In the genomic region with DNA sequence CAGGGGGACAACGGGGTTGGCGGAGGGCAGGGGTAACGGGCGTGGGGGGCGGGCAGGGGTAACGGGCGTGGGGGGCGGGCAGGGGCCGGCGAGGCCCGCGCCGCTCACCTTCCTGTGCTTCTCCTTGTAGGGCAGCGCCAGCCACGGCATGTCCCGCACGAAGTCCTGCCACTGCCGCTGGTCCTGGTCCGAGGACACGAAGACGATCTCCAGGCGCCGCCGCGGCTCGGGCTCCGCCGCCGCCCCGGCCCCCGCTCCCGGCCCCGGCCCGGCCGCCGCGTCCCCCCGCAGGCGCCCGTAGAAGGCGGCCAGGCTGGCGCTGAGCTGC, we compare ENCODE assay signal across 8 cellular contexts. TPM values are rescaled to one million over a fixed set of nuclear protein-coding genes. Genes with fewer than 3 reads are reported as not detected.
DNase-seq lines count a peak whose midpoint lies in the region; ATAC-seq and TF ChIP-seq lines count a peak whose summit lies in the region.

No MANE protein-coding gene starts in this region.

- H3F3A ChIP-seq in GM23338 (replicated peaks; ENCODE audit: low read depth): peaks cover 7% of the 10 kb centered on the region; the same call in 1 of the 2 replicates

- H3K9me2 ChIP-seq in GM23338 (ENCODE audit: insufficient read depth): no peaks in the 10 kb centered on the region

- H3K36me3 ChIP-seq in GM23338 (ENCODE audit: insufficient read depth) (no peaks in the 10 kb centered on the region), heart left ventricle (no peaks in the 10 kb centered on the region), spleen (no peaks in the 10 kb centered on the region)

- POLR2A ChIA-PET in RWPE1 (lab: Yijun Ruan, JAX; ENCODE audit: low non-redundant PET): no interaction called here

- peaks cover 18% of the 10 kb centered on the region for H3K27me3 Mint-ChIP-seq in GM23338 (ENCODE audit: insufficient read depth, low read depth, poor library complexity)

- ATAC-seq in GM23338 (peak; percentile 39), heart left ventricle (peak in 2 of 4 donors; percentile 57 to 60), HG02763 (IDR thresholded peaks at IDR 0.05; ENCODE audit: unreplicated experiment) (no peak)

- H3K9me3 ChIP-seq in heart left ventricle: no peaks in the 10 kb centered on the region
- no peaks in the 10 kb centered on the region for H3K9me3 ChIP-seq in spleen

- peak overlapping the region; percentile 55; the same call in 2 of the 3 replicates for H3K4me3 Mint-ChIP-seq in GM23338

- H3K4me3 ChIP-seq in GM23338 (peak overlapping the region; percentile 67), heart left ventricle (peak overlapping the region in 11 of 12 donors; percentile 70 to 91 (median 77)), spleen (peak overlapping the region; percentile 40 to 89 (median 64))

- intact Hi-C loops in heart left ventricle (cut with DNase I) (loop anchor here (1.0 to 10.0 kb wide), 15 partner anchors 18 to 197 kb away; a partner anchor contains a TSS), spleen (cut with DNase I; ENCODE audit: low total_unique reads) (loop anchor here (5.0 kb wide), 1 partner anchor 97 kb away; no protein-coding TSS in a partner anchor)

- no peaks in the 10 kb centered on the region; the same call in 2 of the 3 replicates for H3K9me3 Mint-ChIP-seq in GM23338

- peak overlapping the region; percentile 69; the same call in 1 of the 2 replicates for H3K4me2 ChIP-seq in GM23338

- CTCF ChIA-PET in RWPE1 (lab: Yijun Ruan, JAX): interaction anchor here (1.0 to 3.4 kb wide), 2 partner anchors 100 to 184 kb away, joined by 5 to 32 read pairs; no protein-coding TSS in a partner anchor

- H3K27ac ChIP-seq in GM23338 (ENCODE audit: low read depth) (no peak overlapping the region), RWPE1 (peak overlapping the region; percentile 91), heart left ventricle (peak overlapping the region in 9 of 12 donors; percentile 51 to 95 (median 76)), spleen (peak overlapping the region in 5 of 8 donors; percentile 29 to 83 (median 54))

- TF ChIP-seq CTCF in GM23338 (conservative IDR thresholded peaks at IDR 0.05; ENCODE audit: low read depth in 2 of 2): no peak
- no peak for TF ChIP-seq CTCF in RWPE1 (conservative IDR thresholded peaks at IDR 0.05; ENCODE audit: low read depth)
- TF ChIP-seq CTCF in heart left ventricle (IDR thresholded peaks at IDR 0.05): no peak
- TF ChIP-seq CTCF in spleen (IDR thresholded peaks at IDR 0.05 in 8 of 11, conservative IDR thresholded peaks at IDR 0.05 in 3 of 11): no peak

- H2AFZ ChIP-seq in GM23338: no peak overlapping the region

- no peak overlapping the region for H3K27ac Mint-ChIP-seq in GM23338

- DNase-seq in GM23338 (ENCODE audit: low spot score) (no peak), RWPE1 (ENCODE audit: low spot score) (no peak), heart left ventricle (no peak), spleen (no peak), NCI-H524 treated with DMSO at 0.1 percent for 48 hours (lab: John Stamatoyannopoulos, UW) (no peak), hippocampal formation (lab: John Stamatoyannopoulos, UW) (no peak), anterior cingulate cortex (lab: John Stamatoyannopoulos, UW) (no peak)

- no peaks in the 10 kb centered on the region for H3K27me3 ChIP-seq in GM23338 (ENCODE audit: insufficient read depth)
- H3K27me3 ChIP-seq in heart left ventricle: peaks cover 0 to 21% (median 0%) of the 10 kb centered on the region in 9 donors
- H3K27me3 ChIP-seq in spleen (replicated peaks in 1 of 7): peaks cover 0 to 45% (median 21%) of the 10 kb centered on the region in 7 donors

- no peak for TF ChIP-seq POLR2A in heart left ventricle (IDR thresholded peaks at IDR 0.05)
- TF ChIP-seq POLR2A in spleen (IDR thresholded peaks at IDR 0.05): no peak

- WGBS in heart left ventricle, 4 donors: 0 to 1% (median 1%) methylated on average over 13 to 39 of the region's 42 CpGs; no CpG with 5 or more reads in 1 of the 4 donors
- WGBS in spleen, 5 donors: 1% methylated on average over 13 to 40 of the region's 42 CpGs; no CpG with 5 or more reads in 1 of the 5 donors

- H4K20me1 ChIP-seq in GM23338 (replicated peaks; ENCODE audit: insufficient read depth): peaks cover 19% of the 10 kb centered on the region

- H3K79me2 ChIP-seq in GM23338 (replicated peaks; ENCODE audit: insufficient read depth): peaks cover 47% of the 10 kb centered on the region

- no peaks in the 10 kb centered on the region; the same call in 2 of the 3 replicates for H3K36me3 Mint-ChIP-seq in GM23338 (ENCODE audit: low read depth)

- H3K4me1 Mint-ChIP-seq in GM23338: peaks cover 41% of the 10 kb centered on the region

- H3K4me1 ChIP-seq in GM23338 (ENCODE audit: insufficient read depth) (peaks cover 38% of the 10 kb centered on the region), heart left ventricle (peaks cover 0 to 50% (median 25%) of the 10 kb centered on the region in 12 donors), spleen (peaks cover 13 to 41% (median 28%) of the 10 kb centered on the region in 6 donors)

TF ChIP-seq in GM23338, 12 proteins besides CTCF, POLR2A, EP300 and RAD21:
- TF ChIP-seq ZNF114 (CRISPR knock-in tag; IDR thresholded peaks at IDR 0.05) (no peak), JUNB (IDR thresholded peaks at IDR 0.05; ENCODE audit: unreplicated experiment) (no peak), EZH2phosphoT487 (IDR thresholded peaks at IDR 0.05; ENCODE audit: unreplicated experiment) (no peak)
- TF ChIP-seq, protein P1, sequence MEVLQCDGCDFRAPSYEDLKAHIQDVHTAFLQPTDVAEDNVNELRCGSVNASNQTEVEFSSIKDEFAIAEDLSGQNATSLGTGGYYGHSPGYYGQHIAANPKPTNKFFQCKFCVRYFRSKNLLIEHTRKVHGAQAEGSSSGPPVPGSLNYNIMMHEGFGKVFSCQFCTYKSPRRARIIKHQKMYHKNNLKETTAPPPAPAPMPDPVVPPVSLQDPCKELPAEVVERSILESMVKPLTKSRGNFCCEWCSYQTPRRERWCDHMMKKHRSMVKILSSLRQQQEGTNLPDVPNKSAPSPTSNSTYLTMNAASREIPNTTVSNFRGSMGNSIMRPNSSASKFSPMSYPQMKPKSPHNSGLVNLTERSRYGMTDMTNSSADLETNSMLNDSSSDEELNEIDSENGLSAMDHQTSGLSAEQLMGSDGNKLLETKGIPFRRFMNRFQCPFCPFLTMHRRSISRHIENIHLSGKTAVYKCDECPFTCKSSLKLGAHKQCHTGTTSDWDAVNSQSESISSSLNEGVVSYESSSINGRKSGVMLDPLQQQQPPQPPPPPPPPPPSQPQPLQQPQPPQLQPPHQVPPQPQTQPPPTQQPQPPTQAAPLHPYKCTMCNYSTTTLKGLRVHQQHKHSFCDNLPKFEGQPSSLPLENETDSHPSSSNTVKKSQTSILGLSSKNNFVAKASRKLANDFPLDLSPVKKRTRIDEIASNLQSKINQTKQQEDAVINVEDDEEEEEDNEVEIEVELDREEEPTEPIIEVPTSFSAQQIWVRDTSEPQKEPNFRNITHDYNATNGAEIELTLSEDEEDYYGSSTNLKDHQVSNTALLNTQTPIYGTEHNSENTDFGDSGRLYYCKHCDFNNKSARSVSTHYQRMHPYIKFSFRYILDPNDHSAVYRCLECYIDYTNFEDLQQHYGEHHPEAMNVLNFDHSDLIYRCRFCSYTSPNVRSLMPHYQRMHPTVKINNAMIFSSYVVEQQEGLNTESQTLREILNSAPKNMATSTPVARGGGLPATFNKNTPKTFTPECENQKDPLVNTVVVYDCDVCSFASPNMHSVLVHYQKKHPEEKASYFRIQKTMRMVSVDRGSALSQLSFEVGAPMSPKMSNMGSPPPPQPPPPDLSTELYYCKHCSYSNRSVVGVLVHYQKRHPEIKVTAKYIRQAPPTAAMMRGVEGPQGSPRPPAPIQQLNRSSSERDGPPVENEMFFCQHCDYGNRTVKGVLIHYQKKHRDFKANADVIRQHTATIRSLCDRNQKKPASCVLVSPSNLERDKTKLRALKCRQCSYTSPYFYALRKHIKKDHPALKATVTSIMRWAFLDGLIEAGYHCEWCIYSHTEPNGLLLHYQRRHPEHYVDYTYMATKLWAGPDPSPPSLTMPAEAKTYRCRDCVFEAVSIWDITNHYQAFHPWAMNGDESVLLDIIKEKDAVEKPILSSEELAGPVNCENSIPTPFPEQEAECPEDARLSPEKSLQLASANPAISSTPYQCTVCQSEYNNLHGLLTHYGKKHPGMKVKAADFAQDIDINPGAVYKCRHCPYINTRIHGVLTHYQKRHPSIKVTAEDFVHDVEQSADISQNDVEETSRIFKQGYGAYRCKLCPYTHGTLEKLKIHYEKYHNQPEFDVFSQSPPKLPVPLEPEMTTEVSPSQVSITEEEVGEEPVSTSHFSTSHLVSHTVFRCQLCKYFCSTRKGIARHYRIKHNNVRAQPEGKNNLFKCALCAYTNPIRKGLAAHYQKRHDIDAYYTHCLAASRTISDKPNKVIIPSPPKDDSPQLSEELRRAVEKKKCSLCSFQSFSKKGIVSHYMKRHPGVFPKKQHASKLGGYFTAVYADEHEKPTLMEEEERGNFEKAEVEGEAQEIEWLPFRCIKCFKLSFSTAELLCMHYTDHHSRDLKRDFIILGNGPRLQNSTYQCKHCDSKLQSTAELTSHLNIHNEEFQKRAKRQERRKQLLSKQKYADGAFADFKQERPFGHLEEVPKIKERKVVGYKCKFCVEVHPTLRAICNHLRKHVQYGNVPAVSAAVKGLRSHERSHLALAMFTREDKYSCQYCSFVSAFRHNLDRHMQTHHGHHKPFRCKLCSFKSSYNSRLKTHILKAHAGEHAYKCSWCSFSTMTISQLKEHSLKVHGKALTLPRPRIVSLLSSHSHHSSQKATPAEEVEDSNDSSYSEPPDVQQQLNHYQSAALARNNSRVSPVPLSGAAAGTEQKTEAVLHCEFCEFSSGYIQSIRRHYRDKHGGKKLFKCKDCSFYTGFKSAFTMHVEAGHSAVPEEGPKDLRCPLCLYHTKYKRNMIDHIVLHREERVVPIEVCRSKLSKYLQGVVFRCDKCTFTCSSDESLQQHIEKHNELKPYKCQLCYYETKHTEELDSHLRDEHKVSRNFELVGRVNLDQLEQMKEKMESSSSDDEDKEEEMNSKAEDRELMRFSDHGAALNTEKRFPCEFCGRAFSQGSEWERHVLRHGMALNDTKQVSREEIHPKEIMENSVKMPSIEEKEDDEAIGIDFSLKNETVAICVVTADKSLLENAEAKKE (CRISPR knock-in tag; IDR thresholded peaks at IDR 0.05): no peak

RNA-seq across cellular contexts. Expression of a gene that starts 0.4 kb away (rescaled TPM):
- total RNA-seq in GM23338 (2014; rRNA removed; shearing (Covaris generic)): 90.4 and 105 TPM in 2 replicates
- polyA plus RNA-seq in GM23338 (2016; fragmentation: Nextera tagmentation; extraction: Ambion mirVana) (31.8 and 36.2 TPM in 2 replicates), heart left ventricle (10 to 100 TPM in 1 of 2 donors, 1 to 10 TPM in 1; 8.6 to 14.1 TPM), spleen (1 to 10 TPM; 3.9 to 6.6 (median 5.8) TPM)
- total RNA-seq in heart left ventricle (10 to 100 TPM in 8 of 9 donors, 1 to 10 TPM in 1; 8.9 to 20.3 (median 15.8) TPM), spleen (10 to 100 TPM in 5 of 7 donors, 1 to 10 TPM in 2; 7.2 to 21.4 (median 14.1) TPM)

RNA-seq across cellular contexts. Expression of a gene that starts 17.8 kb away (rescaled TPM):
- 23.1 and 24.4 TPM in 2 replicates for total RNA-seq in GM23338 (2014; rRNA removed; shearing (Covaris generic))
- polyA plus RNA-seq in GM23338 (2016; fragmentation: Nextera tagmentation; extraction: Ambion mirVana): 20.2 and 21.9 TPM in 2 replicates
- total RNA-seq in heart left ventricle: 10 to 100 TPM; 12.5 to 20.4 (median 16.5) TPM
- 10 to 100 TPM; 16.0 to 19.8 TPM for polyA plus RNA-seq in heart left ventricle
- 10 to 100 TPM in 6 of 7 donors, 1 to 10 TPM in 1; 9.7 to 14.3 (median 11.2) TPM for total RNA-seq in spleen
- polyA plus RNA-seq in spleen: 1 to 10 TPM; 5.1 to 8.8 (median 7.0) TPM
